In the genomic region with DNA sequence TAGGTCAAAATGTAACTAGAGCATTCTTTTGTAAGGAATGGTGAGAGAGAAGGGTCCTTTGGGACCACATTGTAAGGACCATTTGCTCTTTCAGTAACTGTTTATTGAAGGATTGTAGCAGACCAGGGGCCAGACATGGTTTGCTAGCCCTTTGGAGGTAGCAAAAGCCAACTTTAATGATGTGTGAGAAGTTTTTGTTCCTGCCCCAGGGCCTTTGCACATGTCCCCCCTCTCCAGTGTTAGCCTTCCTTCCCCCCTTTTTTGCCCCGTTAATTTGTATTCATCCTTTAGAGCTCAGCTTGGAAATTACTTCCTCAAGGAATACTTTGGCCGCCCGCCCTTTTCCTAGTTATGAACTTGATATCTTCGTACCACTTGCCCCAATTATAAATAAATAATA, we compare ENCODE assay signal across 19 cellular contexts.
"Had no signal": no experiment of that assay in that cellular context is flagged by ENCODE, and none has a peak within 500 bp of the region (broad histone marks: within the 10 kb centered on the region; RNA-seq: fewer than 3 reads in every experiment).

No MANE protein-coding gene starts in this region.

- H3K27me3 ChIP-seq: gastroesophageal sphincter, heart left ventricle had no signal

- H3K9me3 ChIP-seq: gastroesophageal sphincter, heart left ventricle, psoas muscle, thoracic aorta had no signal

- ATAC-seq: activated CD8-positive, alpha-beta memory T cell treated with anti-CD3 and anti-CD28 coated beads, Interleukin-2, amount 10 ng/mL, durations not matched to agents 7 days and 5 days; esophagus mucosa; gastroesophageal sphincter; left ventricle myocardium superior; psoas muscle; stimulated activated naive CD8-positive, alpha-beta T cell treated with anti-CD3 and anti-CD28 coated beads, Interleukin-15, amount 100 ng/mL, for 72 hours had no signal

- H3K4me3 ChIP-seq: gastroesophageal sphincter, heart left ventricle, psoas muscle, thoracic aorta had no signal

- H3K27ac ChIP-seq: gastroesophageal sphincter, psoas muscle, thoracic aorta, WERI-Rb-1 had no signal

- H3K36me3 ChIP-seq: thoracic aorta had no signal

- DNase-seq: activated CD4-positive, alpha-beta T cell treated with anti-CD3 and anti-CD28 coated beads, Interleukin-2, amount 50 U/mL, for 48 hours; activated CD8-positive, alpha-beta memory T cell treated with anti-CD3 and anti-CD28 coated beads, Interleukin-2, amount 10 ng/mL, durations not matched to agents 7 days and 5 days; activated naive CD4-positive, alpha-beta T cell treated with anti-CD3 and anti-CD28 coated beads, Interleukin-2, amount 50 U/mL, for 16 hours; aorta; cortex of kidney; effector CD8-positive, alpha-beta T cell; heart left ventricle; immature natural killer cell; left ventricle myocardium superior; nephron progenitor cell; psoas muscle; right cardiac atrium; small intestine; stimulated activated CD4-positive, alpha-beta T cell treated with anti-CD3 and anti-CD28 coated beads, Interleukin-4, amount 100 ng/mL, for 1 hour; stimulated activated naive CD8-positive, alpha-beta T cell treated with anti-CD3 and anti-CD28 coated beads, Interleukin-15, amount 100 ng/mL, for 72 hours; WERI-Rb-1 had no signal
